ENCODE assay signal across 1 cellular context in the genomic region with DNA sequence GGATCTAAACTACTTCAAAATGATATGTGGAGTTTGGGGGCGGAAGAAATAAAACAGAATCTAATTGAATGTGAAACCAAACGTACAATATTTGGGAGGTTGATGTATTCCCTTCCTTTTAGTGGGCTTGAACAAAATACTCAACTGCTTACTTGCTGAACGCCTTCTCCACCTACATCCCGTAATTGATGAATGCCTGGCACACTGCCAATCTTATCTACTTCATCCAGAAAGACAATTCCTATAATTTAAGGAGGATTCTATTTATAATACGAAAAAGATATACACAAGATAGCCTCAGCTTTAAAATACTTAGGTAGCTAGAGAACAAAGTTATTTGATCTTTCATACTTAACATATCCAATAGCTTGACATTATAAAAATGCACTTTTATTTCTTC.
TF ChIP-seq lines count a peak whose summit lies in the region.

No MANE protein-coding gene starts in this region.

TF ChIP-seq in K562, 482 proteins besides CTCF, POLR2A, EP300 and RAD21:
- TF ChIP-seq NFIX (CRISPR knock-in tag; IDR thresholded peaks at IDR 0.05; ENCODE audit: low read depth) = peak; percentile 84
- no peak for TF ChIP-seq CREM (IDR thresholded peaks at IDR 0.05; ENCODE audit: low read depth)
- peak; percentile 96 for TF ChIP-seq NFIC (IDR thresholded peaks at IDR 0.05)
TF ChIP-seq in K562: peak in this region for 2.
